ENCODE assay signal across 8 cellular contexts in the genomic region with DNA sequence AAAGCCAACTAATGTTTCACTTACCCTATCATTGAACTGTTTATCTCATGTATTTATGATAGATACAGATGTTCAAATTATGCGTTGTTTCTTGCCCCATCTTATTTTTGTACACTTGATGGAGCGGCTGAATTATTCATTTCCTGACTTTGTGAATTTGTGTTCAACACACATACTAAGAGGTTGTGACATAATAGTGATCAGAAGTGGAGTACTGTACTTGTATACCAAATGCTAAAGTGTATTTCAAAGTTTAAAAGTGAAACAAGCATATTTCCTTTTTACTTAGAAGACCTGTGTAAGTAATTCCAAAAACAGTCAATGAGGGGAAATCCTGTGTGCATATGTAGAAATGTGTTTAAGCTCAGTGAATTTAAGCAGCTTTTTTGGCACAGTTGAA. TPM values are rescaled to one million over a fixed set of nuclear protein-coding genes. Genes with fewer than 3 reads are reported as not detected.
DNase-seq lines count a peak whose midpoint lies in the region; ATAC-seq, FAIRE-seq and TF ChIP-seq lines count a peak whose summit lies in the region.

No MANE protein-coding gene starts in this region.

- no peaks in the 10 kb centered on the region for H3K27me3 ChIP-seq in ectodermal cell (ENCODE audit: control insufficient read depth, insufficient read depth, low read length, poor library complexity, severe bottlenecking)

- peaks cover 0 to 6% (median 0%) of the 10 kb centered on the region in 7 donors for H3K9me3 Mint-ChIP-seq in CD14-positive monocyte
- no peaks in the 10 kb centered on the region for H3K9me3 Mint-ChIP-seq in nephron progenitor cell

- H3K27me3 Mint-ChIP-seq in CD14-positive monocyte (ENCODE audit: low read depth in 3 of 3) (no peaks in the 10 kb centered on the region), nephron progenitor cell (ENCODE audit: low read depth, poor library complexity) (peaks cover 21% of the 10 kb centered on the region)

- TF ChIP-seq CTCF in CD14-positive monocyte (IDR thresholded peaks at IDR 0.05) (no peak), nephron progenitor cell (IDR thresholded peaks at IDR 0.05) (no peak)

- H3K4me3 Mint-ChIP-seq in CD14-positive monocyte = peak overlapping the region; percentile 96
- H3K4me3 Mint-ChIP-seq in nephron progenitor cell = peak overlapping the region; percentile 96

- WGBS in ectodermal cell, 2 experiments = 88 to 91% methylated on average over 2 of the region's 2 CpGs

- no peak for FAIRE-seq in H54 (lab: Jason Lieb, UNC)

- intact Hi-C loops in CD14-positive monocyte (cut with micrococcal nuclease) = loop anchor here in 1 of 2 donors (5.0 kb wide), 3 partner anchors 39 to 86 kb away; no protein-coding TSS in a partner anchor

- H3K27ac Mint-ChIP-seq in CD14-positive monocyte = peak overlapping the region; percentile 92 to 99 (median 96)
- no peak overlapping the region for H3K27ac Mint-ChIP-seq in nephron progenitor cell

- no peak for DNase-seq in CD14-positive monocyte (ENCODE audit: low spot score)
- peak; percentile 38 for DNase-seq in MV-4-11 (lab: John Stamatoyannopoulos, UW)
- DNase-seq in nephron progenitor cell = no peak
- no peak for DNase-seq in H54 (ENCODE audit: insufficient read length, low spot score)
- no peak for DNase-seq in UCSD-AML1 (lab: John Stamatoyannopoulos, UW; ENCODE audit: unreplicated experiment)
- DNase-seq in NCI-H748 treated with DMSO at 0.1 percent for 48 hours (lab: John Stamatoyannopoulos, UW) = no peak

- H3K27ac ChIP-seq in ectodermal cell (ENCODE audit: insufficient read depth, low read depth, low read length, poor library complexity, severe bottlenecking) = no peak overlapping the region

- TF ChIP-seq POLR2A in H54 (IDR thresholded peaks at IDR 0.05; ENCODE audit: low read depth, low read length) = no peak

- H3K4me1 ChIP-seq in ectodermal cell (ENCODE audit: control insufficient read depth, insufficient read depth, low read length) = no peaks in the 10 kb centered on the region

- no peak for ATAC-seq in HG03135 (IDR thresholded peaks at IDR 0.05; ENCODE audit: unreplicated experiment)

- peak overlapping the region; percentile 85 for H3K4me3 ChIP-seq in ectodermal cell (ENCODE audit: insufficient read depth, low read depth, low read length)

- peaks cover 20% of the 10 kb centered on the region for H3K36me3 ChIP-seq in ectodermal cell (ENCODE audit: control insufficient read depth, insufficient read depth, low read length)

- H3K9me3 ChIP-seq in ectodermal cell (ENCODE audit: control insufficient read depth, low read length) = no peaks in the 10 kb centered on the region

- H3K36me3 Mint-ChIP-seq in CD14-positive monocyte = peaks cover 55 to 58% of the 10 kb centered on the region in 2 donors
- peaks cover 47% of the 10 kb centered on the region for H3K36me3 Mint-ChIP-seq in nephron progenitor cell (ENCODE audit: low read depth)

- H3K4me1 Mint-ChIP-seq in CD14-positive monocyte (peaks cover 65% of the 10 kb centered on the region), nephron progenitor cell (peaks cover 19% of the 10 kb centered on the region)

RNA-seq across cellular contexts. Expression of a gene that starts 1.8 kb away (rescaled TPM):
- 10 to 100 TPM; 71.0 to 84.9 TPM for polyA plus RNA-seq in CD14-positive monocyte
- 17.3 TPM for polyA plus RNA-seq in ectodermal cell (2013, experiment 1 of 4)
- 16.2 TPM for polyA plus RNA-seq in ectodermal cell (2013, experiment 2 of 4)
- 9.0 TPM for polyA plus RNA-seq in ectodermal cell (2013, experiment 3 of 4)
- polyA plus RNA-seq in ectodermal cell (2013, experiment 4 of 4) = 8.9 TPM
